Comparison of ENCODE assay signal across 17 cellular contexts in genomic region chr4:991451-992296, GRCh38. TPM values are rescaled to one million over a fixed set of nuclear protein-coding genes. Genes with fewer than 3 reads are reported as not detected.
DNase-seq lines count a peak whose midpoint lies in the region; ATAC-seq, FAIRE-seq and TF ChIP-seq lines count a peak whose summit lies in the region.
"Had no signal": no experiment of that assay in that cellular context is flagged by ENCODE, and none has a peak within 500 bp of the region (broad histone marks: within the 10 kb centered on the region; RNA-seq: fewer than 3 reads in every experiment).

No MANE protein-coding gene starts in this region.

- no peak overlapping the region for H3K4me3 Mint-ChIP-seq in CD8-positive, alpha-beta memory T cell
- H3K4me3 Mint-ChIP-seq: activated naive CD8-positive, alpha-beta T cell treated with anti-CD3 and anti-CD28 coated beads for 36 hours; activated T-cell treated with anti-CD3 and anti-CD28 coated beads, Interleukin-2, amount 50 U/mL, for 4 hours; natural killer cell had no signal

- H3K9ac ChIP-seq in K562 (ENCODE audit: insufficient read depth in 1 of 2, low read depth in 2 of 2, low read length in 2 of 2) (peak overlapping the region; percentile 75 to 96; a peak in 3 of 4 replicates), mucosa of stomach (ENCODE audit: low read length) (peak overlapping the region; percentile 84)

- H3K4me3 ChIP-seq in CD8-positive, alpha-beta memory T cell (ENCODE audit: low read length) = no peak overlapping the region
- H3K4me3 ChIP-seq in K562 (no peak overlapping the region), mucosa of stomach (ENCODE audit: low read length) (no peak overlapping the region)

- H3K27me3 ChIP-seq in CD8-positive, alpha-beta memory T cell (ENCODE audit: insufficient read depth, low read length, poor library complexity, severe bottlenecking) = no peaks in the 10 kb centered on the region
- H3K27me3 ChIP-seq in K562 (ENCODE audit: control insufficient read depth in 2 of 2, insufficient read depth in 2 of 2, low read length in 2 of 2) = no peaks in the 10 kb centered on the region
- peaks cover 4% of the 10 kb centered on the region for H3K27me3 ChIP-seq in mucosa of stomach (ENCODE audit: control insufficient read depth, insufficient read depth, low read length)

- peaks cover 27% of the 10 kb centered on the region; the same call in 2 of the 3 replicates for H3K79me2 ChIP-seq in K562 (ENCODE audit: control insufficient read depth, insufficient read depth, low read length)

- no peaks in the 10 kb centered on the region for H3K27me3 Mint-ChIP-seq in CD8-positive, alpha-beta memory T cell

- no peak for TF ChIP-seq CTCF in K562 (IDR thresholded peaks at IDR 0.05 in 2 of 3, conservative IDR thresholded peaks at IDR 0.05 in 1 of 3; ENCODE audit: insufficient read depth in 2 of 3, low read depth in 1 of 3, low read length in 3 of 3)

- ATAC-seq in K562 (no peak), GM21723 (IDR thresholded peaks at IDR 0.05; ENCODE audit: unreplicated experiment) (no peak), HG03432 (IDR thresholded peaks at IDR 0.05; ENCODE audit: unreplicated experiment) (no peak)
- ATAC-seq: activated T-cell treated with anti-CD3 and anti-CD28 coated beads, Interleukin-2, amount 50 U/mL, for 4 hours; natural killer cell had no signal

- peak overlapping the region; percentile 82; the same call in 1 of the 2 replicates for H3K4me2 ChIP-seq in K562 (ENCODE audit: insufficient read depth, low read length)

- CTCF ChIA-PET in CD8-positive, alpha-beta memory T cell (lab: Charles Lee) = no interaction called here
- CTCF ChIA-PET in K562 (lab: Yijun Ruan, JAX; ENCODE audit: low intra/inter-chr PET ratio) = no interaction called here

- DNase-seq in CD8-positive, alpha-beta memory T cell = no peak
- DNase-seq in K562 (ENCODE audit: extremely low read depth in 1 of 4, low spot score in 3 of 4) = no peak
- DNase-seq in NK-92 (lab: John Stamatoyannopoulos, UW; ENCODE audit: unreplicated experiment) = no peak
- DNase-seq: activated CD4-positive, alpha-beta T cell treated with anti-CD3 and anti-CD28 coated beads for 48 hours; activated naive CD8-positive, alpha-beta T cell treated with anti-CD3 and anti-CD28 coated beads for 36 hours; activated T-cell treated with anti-CD3 and anti-CD28 coated beads, Interleukin-2, amount 50 U/mL, for 4 hours; effector CD8-positive, alpha-beta T cell; natural killer cell; NCI-H146; NCI-H345; stimulated activated CD4-positive, alpha-beta T cell treated with anti-CD3 and anti-CD28 coated beads, Interleukin-15, amount 100 ng/mL, for 24 hours; T-helper 9 cell had no signal

- intact Hi-C loops in K562 (cut with micrococcal nuclease) = loop anchor here (10.0 kb wide), 1 partner anchor 53 kb away; no protein-coding TSS in a partner anchor

- H3K9me3 Mint-ChIP-seq in CD8-positive, alpha-beta memory T cell = no peaks in the 10 kb centered on the region
- H3K9me3 Mint-ChIP-seq: activated naive CD8-positive, alpha-beta T cell treated with anti-CD3 and anti-CD28 coated beads for 36 hours; activated T-cell treated with anti-CD3 and anti-CD28 coated beads, Interleukin-2, amount 50 U/mL, for 4 hours; natural killer cell had no signal

- no peak overlapping the region for H2AFZ ChIP-seq in K562 (ENCODE audit: low read depth, low read length)

- H3K36me3 Mint-ChIP-seq in CD8-positive, alpha-beta memory T cell = peaks cover 0 to 11% (median 0%) of the 10 kb centered on the region in 3 donors
- H3K36me3 Mint-ChIP-seq: activated naive CD8-positive, alpha-beta T cell treated with anti-CD3 and anti-CD28 coated beads for 36 hours; natural killer cell had no signal

- H3K4me1 ChIP-seq in CD8-positive, alpha-beta memory T cell (ENCODE audit: insufficient read depth, low read length) = no peaks in the 10 kb centered on the region
- H3K4me1 ChIP-seq in K562 (replicated peaks in 1 of 2; ENCODE audit: control insufficient read depth in 2 of 2, insufficient read depth in 2 of 2, low read length in 2 of 2) (peaks cover 41 to 95% of the 10 kb centered on the region in 2 experiments), mucosa of stomach (ENCODE audit: control insufficient read depth, insufficient read depth, low read length) (peaks cover 47% of the 10 kb centered on the region)

- FAIRE-seq in K562 (lab: Jason Lieb, UNC) = no peak
- FAIRE-seq: H54 had no signal

- H3K27ac ChIP-seq in CD8-positive, alpha-beta memory T cell (ENCODE audit: low read depth, low read length) = peak overlapping the region; percentile 77
- H3K27ac ChIP-seq in K562 (ENCODE audit: extremely low read depth, low read depth, low read length) = peak overlapping the region; percentile 82; the same call in 2 of the 3 replicates

- no peaks in the 10 kb centered on the region for H3K36me3 ChIP-seq in CD8-positive, alpha-beta memory T cell (ENCODE audit: insufficient read depth, low read length)
- peaks cover 22% of the 10 kb centered on the region; the same call in 1 of the 3 replicates for H3K36me3 ChIP-seq in K562 (ENCODE audit: control insufficient read depth, insufficient read depth, low read length)
- H3K36me3 ChIP-seq in mucosa of stomach (ENCODE audit: control insufficient read depth, insufficient read depth, low read length) = no peaks in the 10 kb centered on the region

- no peak for TF ChIP-seq EP300 in K562 (IDR thresholded peaks at IDR 0.05; ENCODE audit: low read length)

- POLR2A ChIA-PET in CD8-positive, alpha-beta memory T cell (lab: Charles Lee) = no interaction called here
- POLR2A ChIA-PET in K562 (lab: Yijun Ruan, JAX) = interaction anchor here (0.6 to 1.0 kb wide), 3 partner anchors 13 to 727 kb away, joined by 3 to 4 read pairs (median 3); partner anchors contain the start of genes GAK and TMEM175

- 92% methylated on average over 28 of the region's 50 CpGs for WGBS in K562 (ENCODE audit: insufficient coverage, low coverage, missing lambda C conversion rate)

- in situ Hi-C loops in K562 (cut with MboI) = no loop called here

- no peaks in the 10 kb centered on the region for H3K9me1 ChIP-seq in K562 (ENCODE audit: control insufficient read depth, insufficient read depth, low read length)

- no TSS peak for BruUV-seq in K562 (replicated peaks; lab: Mats Ljungman, UMichigan)

- no peaks in the 10 kb centered on the region for H4K20me1 ChIP-seq in K562 (replicated peaks; ENCODE audit: control insufficient read depth, insufficient read depth, low read length)

- no peak for TF ChIP-seq POLR2A in K562 (conservative IDR thresholded peaks at IDR 0.05)

- peaks cover 0 to 10% (median 2%) of the 10 kb centered on the region in 3 donors for H3K4me1 Mint-ChIP-seq in CD8-positive, alpha-beta memory T cell
- H3K4me1 Mint-ChIP-seq: activated naive CD8-positive, alpha-beta T cell treated with anti-CD3 and anti-CD28 coated beads for 36 hours had no signal

- H3K9me3 ChIP-seq in CD8-positive, alpha-beta memory T cell (ENCODE audit: low read length) = no peaks in the 10 kb centered on the region
- H3K9me3 ChIP-seq in K562 (replicated peaks; ENCODE audit: control insufficient read depth, insufficient read depth, low read depth, low read length) (no peaks in the 10 kb centered on the region; the same call in 1 of the 2 replicates), mucosa of stomach (ENCODE audit: control insufficient read depth, low read length) (no peaks in the 10 kb centered on the region)

- no peak for TF ChIP-seq RAD21 in K562 (CRISPR knock-in tag; conservative IDR thresholded peaks at IDR 0.05 in 1 of 2, IDR thresholded peaks at IDR 0.05 in 1 of 2)

- no peak overlapping the region for H3K27ac Mint-ChIP-seq in CD8-positive, alpha-beta memory T cell
- H3K27ac Mint-ChIP-seq: activated naive CD8-positive, alpha-beta T cell treated with anti-CD3 and anti-CD28 coated beads for 36 hours; natural killer cell had no signal

RNA-seq across cellular contexts. Expression of gene SLC26A1, which starts 1.5 kb away (rescaled TPM):
- total RNA-seq in CD8-positive, alpha-beta memory T cell = not detected
- polyA plus RNA-seq in CD8-positive, alpha-beta memory T cell = 1.1 TPM
- 5.5 and 11.7 TPM in 2 replicates for total RNA-seq in K562 (2011; cell fraction: chromatin; rRNA removed; ENCODE audit: low replicate concordance)
- total RNA-seq in K562 (2011; cell fraction: nucleolus; rRNA removed) = 8.4 and 9.3 TPM in 2 replicates
- total RNA-seq in K562 (2011; cell fraction: nucleoplasm; rRNA removed) = 4.1 and 4.2 TPM in 2 replicates
- total RNA-seq in K562 (2014; rRNA removed) = 1.6 TPM in 2 replicates
- 0.40 and 0.96 TPM in 2 replicates for total RNA-seq in K562 (2014; rRNA removed; fragmentation: Illumina TruSeq; extraction: Trizol)
- total RNA-seq in K562 (2015; rRNA removed; fragmentation: Illumina TruSeq; extraction: Trizol) = 1.8 and 2.2 TPM in 2 replicates
- 3.1 and 4.2 TPM in 2 replicates for total RNA-seq in K562 (2021)
- 0.95 and 2.0 TPM in 2 replicates for polyA plus RNA-seq in K562 (2011; rRNA removed)
- polyA plus RNA-seq in K562 (2011; cell fraction: cytosol; rRNA removed) = 1.0 and 2.7 TPM in 2 replicates
- polyA plus RNA-seq in K562 (2011; cell fraction: nucleus; rRNA removed) = 9.1 and 12.1 TPM in 2 replicates
- 4.4 and 8.2 TPM in 2 replicates for polyA plus RNA-seq in K562 (2012)
- 0.56 and 0.69 TPM in 2 replicates for polyA plus RNA-seq in K562 (2014; fragmentation: Illumina TruSeq; extraction: Trizol)
- under 1 TPM; 0.11 to 0.24 TPM for polyA plus RNA-seq in K562 (2014; fragmentation: Nextera tagmentation; extraction: Ambion mirVana)
- 1.4 and 2.1 TPM in 2 replicates for polyA plus RNA-seq in K562 (2014; rRNA removed)
- polyA minus RNA-seq in K562 (2011; rRNA and poly(A)+ RNA removed) = 0.51 and 0.74 TPM in 2 replicates
- polyA minus RNA-seq in K562 (2011; cell fraction: cytosol; rRNA and poly(A)+ RNA removed) = 1.7 TPM in 2 replicates
- polyA minus RNA-seq in K562 (2011; cell fraction: nucleus; rRNA and poly(A)+ RNA removed) = 3.9 and 6.3 TPM in 2 replicates
- total RNA-seq: SK-MEL-5 had no signal

RNA-seq across cellular contexts. Expression of gene IDUA, which starts 4.8 kb away (rescaled TPM):
- 10 to 100 TPM; 18.7 to 19.1 TPM for total RNA-seq in CD8-positive, alpha-beta memory T cell
- polyA plus RNA-seq in CD8-positive, alpha-beta memory T cell = 9.3 TPM
- 7.8 and 35.6 TPM in 2 replicates for total RNA-seq in K562 (2011; cell fraction: chromatin; rRNA removed; ENCODE audit: low replicate concordance)
- total RNA-seq in K562 (2011; cell fraction: nucleolus; rRNA removed) = 35.8 and 36.4 TPM in 2 replicates
- 12.5 and 18.8 TPM in 2 replicates for total RNA-seq in K562 (2011; cell fraction: nucleoplasm; rRNA removed)
- 9.9 and 10.1 TPM in 2 replicates for total RNA-seq in K562 (2014; rRNA removed)
- 0.26 and 0.69 TPM in 2 replicates for total RNA-seq in K562 (2014; rRNA removed; fragmentation: Illumina TruSeq; extraction: Trizol)
- 3.1 and 4.8 TPM in 2 replicates for total RNA-seq in K562 (2015; rRNA removed; fragmentation: Illumina TruSeq; extraction: Trizol)
- 13.6 and 16.1 TPM in 2 replicates for total RNA-seq in K562 (2021)
- 1.2 and 2.2 TPM in 2 replicates for polyA plus RNA-seq in K562 (2011; rRNA removed)
- polyA plus RNA-seq in K562 (2011; cell fraction: cytosol; rRNA removed) = 0.90 and 2.8 TPM in 2 replicates
- 34.5 and 72.8 TPM in 2 replicates for polyA plus RNA-seq in K562 (2011; cell fraction: nucleus; rRNA removed)
- polyA plus RNA-seq in K562 (2012) = 9.8 and 26.2 TPM in 2 replicates
- polyA plus RNA-seq in K562 (2014; fragmentation: Illumina TruSeq; extraction: Trizol) = 0.30 and 1.2 TPM in 2 replicates
- polyA plus RNA-seq in K562 (2014; fragmentation: Nextera tagmentation; extraction: Ambion mirVana) = under 1 TPM; 0.04 to 0.13 TPM
- 11.2 and 14.1 TPM in 2 replicates for polyA plus RNA-seq in K562 (2014; rRNA removed)
- polyA minus RNA-seq in K562 (2011; rRNA and poly(A)+ RNA removed) = 0.36 and 0.70 TPM in 2 replicates
- 7.3 and 13.7 TPM in 2 replicates for polyA minus RNA-seq in K562 (2011; cell fraction: cytosol; rRNA and poly(A)+ RNA removed)
- 10.0 and 12.1 TPM in 2 replicates for polyA minus RNA-seq in K562 (2011; cell fraction: nucleus; rRNA and poly(A)+ RNA removed)

RNA-seq across cellular contexts. Expression of gene DGKQ, which starts 18.3 kb away (rescaled TPM):
- 10 to 100 TPM; 17.2 to 19.6 TPM for total RNA-seq in CD8-positive, alpha-beta memory T cell
- 26.2 TPM for polyA plus RNA-seq in CD8-positive, alpha-beta memory T cell
- 27.1 and 96.1 TPM in 2 replicates for total RNA-seq in K562 (2011; cell fraction: chromatin; rRNA removed; ENCODE audit: low replicate concordance)
- 70.2 and 86.6 TPM in 2 replicates for total RNA-seq in K562 (2011; cell fraction: nucleolus; rRNA removed)
- 28.7 and 35.0 TPM in 2 replicates for total RNA-seq in K562 (2011; cell fraction: nucleoplasm; rRNA removed)
- total RNA-seq in K562 (2014; rRNA removed) (17.0 and 19.1 TPM in 2 replicates), K562 (2014; rRNA removed; fragmentation: Illumina TruSeq; extraction: Trizol) (1.2 and 1.7 TPM in 2 replicates), K562 (2015; rRNA removed; fragmentation: Illumina TruSeq; extraction: Trizol) (6.1 and 6.3 TPM in 2 replicates), K562 (2021) (18.4 and 22.0 TPM in 2 replicates)
- polyA plus RNA-seq in K562 (2011; rRNA removed) (5.6 and 6.8 TPM in 2 replicates), K562 (2014; fragmentation: Illumina TruSeq; extraction: Trizol) (2.6 and 7.3 TPM in 2 replicates), K562 (2014; fragmentation: Nextera tagmentation; extraction: Ambion mirVana) (under 1 TPM; 0.17 to 0.27 TPM), K562 (2014; rRNA removed) (15.3 and 15.7 TPM in 2 replicates)
- 5.6 and 16.4 TPM in 2 replicates for polyA plus RNA-seq in K562 (2011; cell fraction: cytosol; rRNA removed)
- 86.6 and 144 TPM in 2 replicates for polyA plus RNA-seq in K562 (2011; cell fraction: nucleus; rRNA removed)
- polyA plus RNA-seq in K562 (2012) = 13.1 and 23.6 TPM in 2 replicates
- 1.9 and 2.5 TPM in 2 replicates for polyA minus RNA-seq in K562 (2011; rRNA and poly(A)+ RNA removed)
- polyA minus RNA-seq in K562 (2011; cell fraction: cytosol; rRNA and poly(A)+ RNA removed) = 5.5 and 7.7 TPM in 2 replicates
- polyA minus RNA-seq in K562 (2011; cell fraction: nucleus; rRNA and poly(A)+ RNA removed) = 17.1 and 17.2 TPM in 2 replicates

RNA-seq across cellular contexts. Expression of gene FGFRL1, which starts 19.8 kb away (rescaled TPM):
- 10 to 100 TPM; 12.3 to 14.5 TPM for total RNA-seq in CD8-positive, alpha-beta memory T cell
- polyA plus RNA-seq in CD8-positive, alpha-beta memory T cell = 1.4 TPM
- 24.3 and 107 TPM in 2 replicates for total RNA-seq in K562 (2011; cell fraction: chromatin; rRNA removed; ENCODE audit: low replicate concordance)
- total RNA-seq in K562 (2011; cell fraction: nucleolus; rRNA removed) = 71.6 and 76.2 TPM in 2 replicates
- 78.9 and 124 TPM in 2 replicates for total RNA-seq in K562 (2011; cell fraction: nucleoplasm; rRNA removed)
- 21.6 and 30.7 TPM in 2 replicates for total RNA-seq in K562 (2014; rRNA removed)
- 5.3 and 7.1 TPM in 2 replicates for total RNA-seq in K562 (2014; rRNA removed; fragmentation: Illumina TruSeq; extraction: Trizol)
- total RNA-seq in K562 (2015; rRNA removed; fragmentation: Illumina TruSeq; extraction: Trizol) = 10.4 and 11.4 TPM in 2 replicates
- total RNA-seq in K562 (2021) = 45.6 and 49.9 TPM in 2 replicates
- polyA plus RNA-seq in K562 (2011; rRNA removed) = 14.6 and 18.3 TPM in 2 replicates
- polyA plus RNA-seq in K562 (2011; cell fraction: cytosol; rRNA removed) = 39.0 and 72.2 TPM in 2 replicates
- polyA plus RNA-seq in K562 (2011; cell fraction: nucleus; rRNA removed) = 55.9 and 72.5 TPM in 2 replicates
- 28.5 and 35.1 TPM in 2 replicates for polyA plus RNA-seq in K562 (2012)
- polyA plus RNA-seq in K562 (2014; fragmentation: Illumina TruSeq; extraction: Trizol) = 17.1 and 25.2 TPM in 2 replicates
- polyA plus RNA-seq in K562 (2014; fragmentation: Nextera tagmentation; extraction: Ambion mirVana) = under 1 TPM; 0.34 to 0.53 TPM
- polyA plus RNA-seq in K562 (2014; rRNA removed) = 15.1 and 15.6 TPM in 2 replicates
- 73.8 and 144 TPM in 2 replicates for polyA minus RNA-seq in K562 (2011; rRNA and poly(A)+ RNA removed)
- polyA minus RNA-seq in K562 (2011; cell fraction: cytosol; rRNA and poly(A)+ RNA removed) = 42.8 and 52.2 TPM in 2 replicates
- 20.8 and 21.0 TPM in 2 replicates for polyA minus RNA-seq in K562 (2011; cell fraction: nucleus; rRNA and poly(A)+ RNA removed)

RNA-seq across cellular contexts. Expression of gene TMEM175, which starts 59.4 kb away (rescaled TPM):
- 10 to 100 TPM; 17.6 to 21.5 TPM for total RNA-seq in CD8-positive, alpha-beta memory T cell
- polyA plus RNA-seq in CD8-positive, alpha-beta memory T cell = 16.9 TPM
- 55.5 and 132 TPM in 2 replicates for total RNA-seq in K562 (2011; cell fraction: chromatin; rRNA removed; ENCODE audit: low replicate concordance)
- 80.9 and 84.2 TPM in 2 replicates for total RNA-seq in K562 (2011; cell fraction: nucleolus; rRNA removed)
- 71.0 and 82.0 TPM in 2 replicates for total RNA-seq in K562 (2011; cell fraction: nucleoplasm; rRNA removed)
- total RNA-seq in K562 (2014; rRNA removed) (14.9 and 17.7 TPM in 2 replicates), K562 (2014; rRNA removed; fragmentation: Illumina TruSeq; extraction: Trizol) (2.4 and 3.7 TPM in 2 replicates), K562 (2015; rRNA removed; fragmentation: Illumina TruSeq; extraction: Trizol) (9.4 and 9.5 TPM in 2 replicates), K562 (2021) (13.8 and 16.9 TPM in 2 replicates)
- polyA plus RNA-seq in K562 (2011; rRNA removed) (11.4 and 28.9 TPM in 2 replicates), K562 (2014; fragmentation: Illumina TruSeq; extraction: Trizol) (8.5 and 21.5 TPM in 2 replicates), K562 (2014; fragmentation: Nextera tagmentation; extraction: Ambion mirVana) (under 1 TPM; 0.13 to 0.18 TPM), K562 (2014; rRNA removed) (22.5 and 30.9 TPM in 2 replicates)
- polyA plus RNA-seq in K562 (2011; cell fraction: cytosol; rRNA removed) = 31.2 and 37.1 TPM in 2 replicates
- 373 and 570 TPM in 2 replicates for polyA plus RNA-seq in K562 (2011; cell fraction: nucleus; rRNA removed)
- polyA plus RNA-seq in K562 (2012) = 18.3 and 42.2 TPM in 2 replicates
- 7.2 and 7.6 TPM in 2 replicates for polyA minus RNA-seq in K562 (2011; rRNA and poly(A)+ RNA removed)
- polyA minus RNA-seq in K562 (2011; cell fraction: cytosol; rRNA and poly(A)+ RNA removed) = 8.2 and 14.5 TPM in 2 replicates
- polyA minus RNA-seq in K562 (2011; cell fraction: nucleus; rRNA and poly(A)+ RNA removed) = 27.3 and 30.2 TPM in 2 replicates
